Comparison of ENCODE assay signal across 13 cellular contexts in genomic region chr1:57079454-57080157, GRCh38.
DNase-seq lines count a peak whose midpoint lies in the region; ATAC-seq, FAIRE-seq and TF ChIP-seq lines count a peak whose summit lies in the region.
"Had no signal": no experiment of that assay in that cellular context is flagged by ENCODE, and none has a peak within 500 bp of the region (broad histone marks: within the 10 kb centered on the region; RNA-seq: fewer than 3 reads in every experiment).

No MANE protein-coding gene starts in this region.

- H2AFZ ChIP-seq in KMS-11 (ENCODE audit: low read depth), result no peak overlapping the region

- peaks cover 23% of the 10 kb centered on the region for H3K27me3 Mint-ChIP-seq in nephron progenitor cell (ENCODE audit: low read depth, poor library complexity)

- H3K4me1 ChIP-seq in KMS-11 (ENCODE audit: low read depth, poor library complexity, severe bottlenecking) (no peaks in the 10 kb centered on the region), upper lobe of left lung (no peaks in the 10 kb centered on the region)
- H3K4me1 ChIP-seq: lower lobe of right lung had no signal

- no peak for FAIRE-seq in bronchial epithelial cell (lab: Jason Lieb, UNC)

- no peak for DNase-seq in GM12864 (ENCODE audit: low read depth)
- peak; percentile 7 for DNase-seq in bronchial epithelial cell (ENCODE audit: low read depth)
- DNase-seq in nephron progenitor cell, result no peak
- DNase-seq in NCI-H524 (lab: John Stamatoyannopoulos, UW), result no peak
- no peak for DNase-seq in upper lobe of left lung
- DNase-seq: activated CD4-positive, alpha-beta T cell treated with anti-CD3 and anti-CD28 coated beads, Interleukin-2, amount 50 U/mL, for 4 hours; foreskin melanocyte; lower lobe of right lung; NCI-H1048; NCI-H524 treated with DMSO at 0.1 percent for 48 hours had no signal

- ATAC-seq in upper lobe of left lung (ENCODE audit: low FRiP score in 2 of 2), result no peak
- no peak for ATAC-seq in GM19463 (IDR thresholded peaks at IDR 0.05; ENCODE audit: unreplicated experiment)
- ATAC-seq: lower lobe of right lung; stimulated activated effector memory CD8-positive, alpha-beta T cell treated with anti-CD3 and anti-CD28 coated beads, Interleukin-12 subunit alpha, Interleukin-12 subunit beta, amount 100 ng/mL, for 72 hours had no signal

- TF ChIP-seq EP300 in upper lobe of left lung (IDR thresholded peaks at IDR 0.05), result no peak

- H3K9me3 ChIP-seq in upper lobe of left lung, result no peaks in the 10 kb centered on the region
- H3K9me3 ChIP-seq: lower lobe of right lung had no signal

- 92 to 94% methylated on average over 5 of the region's 5 CpGs for WGBS in upper lobe of left lung, 2 donors

- no peaks in the 10 kb centered on the region for H3K36me3 Mint-ChIP-seq in nephron progenitor cell (ENCODE audit: low read depth)
- H3K36me3 Mint-ChIP-seq: stimulated activated effector memory CD8-positive, alpha-beta T cell treated with anti-CD3 and anti-CD28 coated beads, Interleukin-12 subunit alpha, Interleukin-12 subunit beta, amount 100 ng/mL, for 72 hours had no signal

- H3K27ac ChIP-seq in KMS-11, result no peak overlapping the region
- H3K27ac ChIP-seq in upper lobe of left lung, result no peak overlapping the region
- H3K27ac ChIP-seq: lower lobe of right lung had no signal

- peaks cover 1% of the 10 kb centered on the region for H3K4me1 Mint-ChIP-seq in nephron progenitor cell
- H3K4me1 Mint-ChIP-seq: stimulated activated effector memory CD8-positive, alpha-beta T cell treated with anti-CD3 and anti-CD28 coated beads, Interleukin-12 subunit alpha, Interleukin-12 subunit beta, amount 100 ng/mL, for 72 hours had no signal

- H4K20me1 ChIP-seq in KMS-11 (ENCODE audit: insufficient read depth), result no peaks in the 10 kb centered on the region

- no peak overlapping the region for H3K27ac Mint-ChIP-seq in nephron progenitor cell
- H3K27ac Mint-ChIP-seq: stimulated activated effector memory CD8-positive, alpha-beta T cell treated with anti-CD3 and anti-CD28 coated beads, Interleukin-12 subunit alpha, Interleukin-12 subunit beta, amount 100 ng/mL, for 72 hours had no signal

- H3K4me3 Mint-ChIP-seq in nephron progenitor cell, result no peak overlapping the region
- H3K4me3 Mint-ChIP-seq: stimulated activated effector memory CD8-positive, alpha-beta T cell treated with anti-CD3 and anti-CD28 coated beads, Interleukin-12 subunit alpha, Interleukin-12 subunit beta, amount 100 ng/mL, for 72 hours had no signal

- H3K4me3 ChIP-seq in GM12864 (ENCODE audit: low read depth, low read length) (no peak overlapping the region), KMS-11 (IDR thresholded peaks at IDR 0.05; ENCODE audit: insufficient read depth, low read depth, low read length) (no peak overlapping the region), bronchial epithelial cell (ENCODE audit: low read depth, low read length) (no peak overlapping the region), upper lobe of left lung (no peak overlapping the region)
- H3K4me3 ChIP-seq: lower lobe of right lung had no signal

- H3K36me3 ChIP-seq in KMS-11 (ENCODE audit: insufficient read depth), result no peaks in the 10 kb centered on the region
- no peaks in the 10 kb centered on the region for H3K36me3 ChIP-seq in bronchial epithelial cell (ENCODE audit: control insufficient read depth, insufficient read depth, low read length)
- H3K36me3 ChIP-seq in upper lobe of left lung, result no peaks in the 10 kb centered on the region
- H3K36me3 ChIP-seq: lower lobe of right lung had no signal

- no peaks in the 10 kb centered on the region for H3K9me3 Mint-ChIP-seq in nephron progenitor cell
- H3K9me3 Mint-ChIP-seq: stimulated activated effector memory CD8-positive, alpha-beta T cell treated with anti-CD3 and anti-CD28 coated beads, Interleukin-12 subunit alpha, Interleukin-12 subunit beta, amount 100 ng/mL, for 72 hours had no signal

- TF ChIP-seq CTCF in GM12864 (IDR thresholded peaks at IDR 0.05; ENCODE audit: low read depth, low read length, missing control alignments) (peak; percentile 49), KMS-11 (conservative IDR thresholded peaks at IDR 0.05; ENCODE audit: low read depth, low read length) (peak; percentile 37; the same call in 1 of the 2 replicates), bronchial epithelial cell (IDR thresholded peaks at IDR 0.05; ENCODE audit: insufficient read depth, low read length, severe bottlenecking) (peak; percentile 22), nephron progenitor cell (IDR thresholded peaks at IDR 0.05) (peak; percentile 28), upper lobe of left lung (IDR thresholded peaks at IDR 0.05) (no peak)

- TF ChIP-seq POLR2A in upper lobe of left lung (IDR thresholded peaks at IDR 0.05), result no peak

- no peak overlapping the region for H3K9ac ChIP-seq in KMS-11

- H3K4me2 ChIP-seq in KMS-11, result no peak overlapping the region

- H3K27me3 ChIP-seq in KMS-11 (ENCODE audit: insufficient read depth, low read depth) (no peaks in the 10 kb centered on the region), bronchial epithelial cell (ENCODE audit: control insufficient read depth, insufficient read depth, low read length) (no peaks in the 10 kb centered on the region), upper lobe of left lung (no peaks in the 10 kb centered on the region)

- no peaks in the 10 kb centered on the region for H3K79me2 ChIP-seq in KMS-11 (ENCODE audit: insufficient read depth, low read depth)

Comparison
In these comparisons a context has a peak if more than half of its experiments do, and no peak if none do; other contexts are left out.
1. CTCF ChIP-seq: peak in GM12864 (single experiment), KMS-11 (single experiment), bronchial epithelial cell (single experiment) and nephron progenitor cell (single experiment); none in upper lobe of left lung (0 of 6).